Comparison of ENCODE assay signal across 1 cellular context in the genomic region with DNA sequence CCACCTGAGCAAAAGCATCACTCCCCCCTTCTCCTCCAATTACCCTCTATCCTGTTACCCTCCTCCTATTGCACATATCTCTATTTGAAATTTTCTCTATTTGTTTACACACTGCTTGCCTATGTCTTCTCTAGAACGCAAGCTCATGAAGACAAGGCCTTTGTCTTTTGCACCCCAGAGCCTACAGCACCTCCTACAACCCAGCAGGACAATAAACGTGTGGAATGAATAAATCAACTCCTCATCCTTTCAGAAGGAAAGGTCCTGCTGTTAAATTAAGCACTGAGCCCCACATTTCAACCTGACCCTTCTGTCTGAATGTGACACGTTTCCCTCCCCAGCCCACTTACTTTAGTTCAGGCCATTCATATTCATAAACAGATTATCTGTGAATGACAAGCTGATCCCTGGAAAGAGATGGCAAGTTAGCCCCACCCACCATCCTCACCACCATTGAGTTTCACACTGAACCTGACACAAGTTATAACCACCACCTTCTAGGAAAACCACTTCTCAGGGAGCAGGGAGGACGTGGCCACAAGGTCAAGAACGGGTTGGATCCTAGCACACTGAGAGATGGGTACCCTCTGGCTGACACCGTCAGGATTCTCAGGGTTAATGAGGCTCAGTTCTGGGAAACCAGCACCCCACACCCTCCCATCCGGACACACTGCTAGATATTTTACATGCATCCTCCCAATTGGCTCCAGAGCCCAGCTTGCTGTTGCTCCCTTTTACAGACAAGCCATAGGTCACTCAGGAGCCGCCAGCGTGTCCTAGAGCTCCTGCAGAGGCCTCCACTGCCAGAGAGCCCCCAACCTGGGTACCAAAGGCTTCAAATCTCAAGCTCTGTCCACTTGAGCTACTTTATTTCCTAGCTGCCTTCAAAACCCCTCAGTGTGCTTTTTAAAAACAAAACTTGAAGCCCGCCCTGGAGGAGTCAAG.
TF ChIP-seq lines count a peak whose summit lies in the region.

No MANE protein-coding gene starts in this region.

TF ChIP-seq in HEK293, 187 proteins besides CTCF, POLR2A, EP300 and RAD21:
- TF ChIP-seq, protein P1, sequence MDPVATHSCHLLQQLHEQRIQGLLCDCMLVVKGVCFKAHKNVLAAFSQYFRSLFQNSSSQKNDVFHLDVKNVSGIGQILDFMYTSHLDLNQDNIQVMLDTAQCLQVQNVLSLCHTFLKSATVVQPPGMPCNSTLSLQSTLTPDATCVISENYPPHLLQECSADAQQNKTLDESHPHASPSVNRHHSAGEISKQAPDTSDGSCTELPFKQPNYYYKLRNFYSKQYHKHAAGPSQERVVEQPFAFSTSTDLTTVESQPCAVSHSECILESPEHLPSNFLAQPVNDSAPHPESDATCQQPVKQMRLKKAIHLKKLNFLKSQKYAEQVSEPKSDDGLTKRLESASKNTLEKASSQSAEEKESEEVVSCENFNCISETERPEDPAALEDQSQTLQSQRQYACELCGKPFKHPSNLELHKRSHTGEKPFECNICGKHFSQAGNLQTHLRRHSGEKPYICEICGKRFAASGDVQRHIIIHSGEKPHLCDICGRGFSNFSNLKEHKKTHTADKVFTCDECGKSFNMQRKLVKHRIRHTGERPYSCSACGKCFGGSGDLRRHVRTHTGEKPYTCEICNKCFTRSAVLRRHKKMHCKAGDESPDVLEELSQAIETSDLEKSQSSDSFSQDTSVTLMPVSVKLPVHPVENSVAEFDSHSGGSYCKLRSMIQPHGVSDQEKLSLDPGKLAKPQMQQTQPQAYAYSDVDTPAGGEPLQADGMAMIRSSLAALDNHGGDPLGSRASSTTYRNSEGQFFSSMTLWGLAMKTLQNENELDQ (tag by site-specific recombination; IDR thresholded peaks at IDR 0.05; ENCODE audit: low read depth): no peak
- TF ChIP-seq, protein P2, sequence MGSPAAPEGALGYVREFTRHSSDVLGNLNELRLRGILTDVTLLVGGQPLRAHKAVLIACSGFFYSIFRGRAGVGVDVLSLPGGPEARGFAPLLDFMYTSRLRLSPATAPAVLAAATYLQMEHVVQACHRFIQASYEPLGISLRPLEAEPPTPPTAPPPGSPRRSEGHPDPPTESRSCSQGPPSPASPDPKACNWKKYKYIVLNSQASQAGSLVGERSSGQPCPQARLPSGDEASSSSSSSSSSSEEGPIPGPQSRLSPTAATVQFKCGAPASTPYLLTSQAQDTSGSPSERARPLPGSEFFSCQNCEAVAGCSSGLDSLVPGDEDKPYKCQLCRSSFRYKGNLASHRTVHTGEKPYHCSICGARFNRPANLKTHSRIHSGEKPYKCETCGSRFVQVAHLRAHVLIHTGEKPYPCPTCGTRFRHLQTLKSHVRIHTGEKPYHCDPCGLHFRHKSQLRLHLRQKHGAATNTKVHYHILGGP (tag by site-specific recombination; IDR thresholded peaks at IDR 0.05): peak; percentile 55
- TF ChIP-seq ZNF548 (tag by site-specific recombination; IDR thresholded peaks at IDR 0.05): no peak
- TF ChIP-seq, protein P3, sequence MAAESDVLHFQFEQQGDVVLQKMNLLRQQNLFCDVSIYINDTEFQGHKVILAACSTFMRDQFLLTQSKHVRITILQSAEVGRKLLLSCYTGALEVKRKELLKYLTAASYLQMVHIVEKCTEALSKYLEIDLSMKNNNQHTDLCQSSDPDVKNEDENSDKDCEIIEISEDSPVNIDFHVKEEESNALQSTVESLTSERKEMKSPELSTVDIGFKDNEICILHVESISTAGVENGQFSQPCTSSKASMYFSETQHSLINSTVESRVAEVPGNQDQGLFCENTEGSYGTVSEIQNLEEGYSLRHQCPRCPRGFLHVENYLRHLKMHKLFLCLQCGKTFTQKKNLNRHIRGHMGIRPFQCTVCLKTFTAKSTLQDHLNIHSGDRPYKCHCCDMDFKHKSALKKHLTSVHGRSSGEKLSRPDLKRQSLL (tag by site-specific recombination; IDR thresholded peaks at IDR 0.05): 0 out of 2 replicates have a peak, but pooled peaks have one; percentile 19
- TF ChIP-seq, protein P4, sequence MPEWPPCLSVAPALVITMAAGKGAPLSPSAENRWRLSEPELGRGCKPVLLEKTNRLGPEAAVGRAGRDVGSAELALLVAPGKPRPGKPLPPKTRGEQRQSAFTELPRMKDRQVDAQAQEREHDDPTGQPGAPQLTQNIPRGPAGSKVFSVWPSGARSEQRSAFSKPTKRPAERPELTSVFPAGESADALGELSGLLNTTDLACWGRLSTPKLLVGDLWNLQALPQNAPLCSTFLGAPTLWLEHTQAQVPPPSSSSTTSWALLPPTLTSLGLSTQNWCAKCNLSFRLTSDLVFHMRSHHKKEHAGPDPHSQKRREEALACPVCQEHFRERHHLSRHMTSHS (tag by site-specific recombination; IDR thresholded peaks at IDR 0.05): no peak
- no peak for TF ChIP-seq ZSCAN23 (tag by site-specific recombination; IDR thresholded peaks at IDR 0.05)
